ENCODE assay signal across 18 cellular contexts in the genomic region with DNA sequence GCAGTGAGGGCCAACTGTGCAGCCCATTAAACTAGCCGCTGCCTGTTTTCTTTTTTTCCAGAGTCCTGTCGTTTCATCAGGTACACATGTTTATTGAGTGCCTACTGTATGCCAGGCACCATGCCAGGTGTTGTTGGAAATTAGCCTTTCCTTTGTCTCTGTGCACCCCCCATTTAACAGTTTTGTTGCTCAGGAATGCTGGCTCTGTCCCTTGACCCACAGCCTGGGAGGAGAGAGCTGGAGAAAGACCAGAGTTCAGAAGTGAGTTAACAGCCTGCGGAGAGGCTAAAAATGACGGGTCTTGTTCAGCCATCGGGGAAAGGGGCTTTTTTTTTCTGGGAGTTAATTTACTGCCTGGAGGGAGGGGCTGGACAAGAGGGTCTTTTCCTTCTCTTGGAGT. TPM values are rescaled to one million over a fixed set of nuclear protein-coding genes. Genes with fewer than 3 reads are reported as not detected.
DNase-seq lines count a peak whose midpoint lies in the region; ATAC-seq and TF ChIP-seq lines count a peak whose summit lies in the region.
"Had no signal": no experiment of that assay in that cellular context is flagged by ENCODE, and none has a peak within 500 bp of the region (broad histone marks: within the 10 kb centered on the region; RNA-seq: fewer than 3 reads in every experiment).

No MANE protein-coding gene starts in this region.

- POLR2A ChIA-PET in Caco-2 (lab: Charles Lee), result interaction anchor here (1.1 kb wide), 1 partner anchor 31 kb away, joined by 6 read pairs; a partner anchor contains a TSS

- H3K4me3 ChIP-seq in Caco-2 (ENCODE audit: low read depth, low read length) (no peak overlapping the region), HUES64 (ENCODE audit: low read length) (peak overlapping the region; percentile 23; the same call in 1 of the 2 replicates), iPS-18a (ENCODE audit: low read length) (peak overlapping the region; percentile 25)
- H3K4me3 ChIP-seq: BLaER1 treated with 17β-estradiol and CSF1 and Interleukin-3, amounts not matched to agents 10 nM and 100 nM; HAP-1 had no signal

- H3K36me3 Mint-ChIP-seq in Caco-2 (ENCODE audit: insufficient read depth, unreplicated experiment) (peaks cover 6% of the 10 kb centered on the region), mesothelial cell of epicardium (no peaks in the 10 kb centered on the region), T-helper 17 cell (ENCODE audit: low read depth) (peaks cover 2% of the 10 kb centered on the region)

- no TSS peak for BruUV-seq in Caco-2 (replicated peaks; lab: Mats Ljungman, UMichigan)

- H3K27ac ChIP-seq in HUES64 (ENCODE audit: low read depth, low read length), result no peak overlapping the region
- H3K27ac ChIP-seq in iPS-18a (ENCODE audit: low read length), result no peak overlapping the region
- H3K27ac ChIP-seq: BLaER1 treated with 17β-estradiol and CSF1 and Interleukin-3, amounts not matched to agents 10 nM and 100 nM; KMS-11 had no signal

- 19% methylated on average over 5 of the region's 5 CpGs for WGBS in HUES64

- H3K36me3 ChIP-seq in Caco-2 (ENCODE audit: control insufficient read depth, insufficient read depth, low read length), result no peaks in the 10 kb centered on the region
- no peaks in the 10 kb centered on the region for H3K36me3 ChIP-seq in HUES64 (ENCODE audit: insufficient read depth, low read length)
- no peaks in the 10 kb centered on the region for H3K36me3 ChIP-seq in iPS-18a (ENCODE audit: control insufficient read depth, low read depth, low read length)
- H3K36me3 ChIP-seq: BLaER1 treated with 17β-estradiol and CSF1 and Interleukin-3, amounts not matched to agents 10 nM and 100 nM; HAP-1 had no signal

- H3K9ac ChIP-seq in HUES64 (ENCODE audit: low read depth, low read length) (no peak overlapping the region), iPS-18a (ENCODE audit: low read length) (no peak overlapping the region)
- H3K9ac ChIP-seq: BLaER1 treated with 17β-estradiol and CSF1 and Interleukin-3, amounts not matched to agents 10 nM and 100 nM; KMS-11 had no signal

- no peak for ATAC-seq in HG03460 (IDR thresholded peaks at IDR 0.05; ENCODE audit: unreplicated experiment)
- no peak for ATAC-seq in T-helper 17 cell
- no peak for ATAC-seq in HG03571 (IDR thresholded peaks at IDR 0.05; ENCODE audit: unreplicated experiment)
- ATAC-seq: Right ventricle myocardium inferior had no signal

- no peak for DNase-seq in Caco-2
- no peak for DNase-seq in mesothelial cell of epicardium (ENCODE audit: low spot score in 2 of 2, unreplicated experiment in 2 of 2)
- DNase-seq in T-helper 17 cell, result no peak
- no peak for DNase-seq in NCI-H2196 (lab: John Stamatoyannopoulos, UW; ENCODE audit: unreplicated experiment)
- DNase-seq: EL, NCI-H187, NCI-H446 treated with DMSO at 0.1 percent for 48 hours, NCI-H774 had no signal

- H3K27me3 ChIP-seq in Caco-2 (replicated peaks; ENCODE audit: control insufficient read depth, insufficient read depth, low read length) (no peaks in the 10 kb centered on the region), HUES64 (ENCODE audit: insufficient read depth, low read length) (peaks cover 100% of the 10 kb centered on the region), iPS-18a (ENCODE audit: control insufficient read depth, insufficient read depth, low read length) (peaks cover 97% of the 10 kb centered on the region)
- H3K27me3 ChIP-seq: BLaER1 treated with 17β-estradiol and CSF1 and Interleukin-3, amounts not matched to agents 10 nM and 100 nM had no signal

- no peaks in the 10 kb centered on the region for H3K27me3 Mint-ChIP-seq in Caco-2 (ENCODE audit: insufficient read depth, unreplicated experiment)
- peaks cover 62% of the 10 kb centered on the region for H3K27me3 Mint-ChIP-seq in mesothelial cell of epicardium (ENCODE audit: low read depth)
- H3K27me3 Mint-ChIP-seq in T-helper 17 cell, result peaks cover 86% of the 10 kb centered on the region

- TF ChIP-seq CTCF in Caco-2 (IDR thresholded peaks at IDR 0.05; ENCODE audit: insufficient read depth in 1 of 2, low read depth in 1 of 2, low read length in 1 of 2, severe bottlenecking in 1 of 2, unreplicated experiment in 1 of 2), result no peak
- TF ChIP-seq CTCF in mesothelial cell of epicardium (IDR thresholded peaks at IDR 0.05; ENCODE audit: unreplicated experiment), result no peak

- H3K4me3 Mint-ChIP-seq in Caco-2 (ENCODE audit: unreplicated experiment), result peak overlapping the region; percentile 72
- peak overlapping the region; percentile 73 for H3K4me3 Mint-ChIP-seq in mesothelial cell of epicardium
- H3K4me3 Mint-ChIP-seq in T-helper 17 cell, result no peak overlapping the region

- no peaks in the 10 kb centered on the region for H3K9me3 ChIP-seq in Caco-2
- no peaks in the 10 kb centered on the region for H3K9me3 ChIP-seq in HUES64 (ENCODE audit: insufficient read depth, low read depth, low read length)
- H3K9me3 ChIP-seq in iPS-18a (ENCODE audit: control insufficient read depth, low read depth, low read length), result no peaks in the 10 kb centered on the region
- H3K9me3 ChIP-seq in T-helper 17 cell (ENCODE audit: control insufficient read depth, low read length, poor library complexity, severe bottlenecking), result no peaks in the 10 kb centered on the region
- H3K9me3 ChIP-seq: HAP-1 had no signal

- peaks cover 45% of the 10 kb centered on the region for H3K4me1 ChIP-seq in Caco-2
- peaks cover 35% of the 10 kb centered on the region for H3K4me1 ChIP-seq in HUES64 (ENCODE audit: insufficient read depth, low read length)
- H3K4me1 ChIP-seq in iPS-18a (ENCODE audit: control insufficient read depth, low read depth, low read length), result peaks cover 24% of the 10 kb centered on the region
- H3K4me1 ChIP-seq: HAP-1 had no signal

- peak overlapping the region; percentile 84 for H3K27ac Mint-ChIP-seq in Caco-2 (ENCODE audit: unreplicated experiment)
- no peak overlapping the region for H3K27ac Mint-ChIP-seq in mesothelial cell of epicardium
- no peak overlapping the region for H3K27ac Mint-ChIP-seq in T-helper 17 cell

- H3K4me1 Mint-ChIP-seq in Caco-2 (ENCODE audit: low read depth, unreplicated experiment) (peaks cover 44% of the 10 kb centered on the region), mesothelial cell of epicardium (peaks cover 42% of the 10 kb centered on the region), T-helper 17 cell (peaks cover 4% of the 10 kb centered on the region)

- CTCF ChIA-PET in Caco-2 (lab: Charles Lee), result no interaction called here

- intact Hi-C loops in Caco-2 (cut with micrococcal nuclease; ENCODE audit: unreplicated experiment), result no loop called here

- H3K9me3 Mint-ChIP-seq in Caco-2 (ENCODE audit: unreplicated experiment), result no peaks in the 10 kb centered on the region
- no peaks in the 10 kb centered on the region for H3K9me3 Mint-ChIP-seq in mesothelial cell of epicardium

RNA-seq across cellular contexts. Expression of a gene that starts 1.3 kb away (rescaled TPM):
- total RNA-seq in Caco-2 (2022) (18.5 and 21.6 TPM in 2 replicates), mesothelial cell of epicardium (2.0 to 3.3 TPM (median 2.7 TPM) in 3 replicates), T-helper 17 cell (not detected)
- 0.55 TPM for polyA plus RNA-seq in HUES64 (2013, experiment 1 of 2)
- 1.3 TPM for polyA plus RNA-seq in HUES64 (2013, experiment 2 of 2)
- total RNA-seq: A172, MCF 10A had no signal

RNA-seq across cellular contexts. Expression of a gene that starts 31.2 kb away (rescaled TPM):
- total RNA-seq in Caco-2 (2022) (35.5 and 35.7 TPM in 2 replicates), mesothelial cell of epicardium (58.0 to 59.9 TPM (median 58.3 TPM) in 3 replicates), T-helper 17 cell (under 1 TPM; 0.12 to 0.50 TPM)
- polyA plus RNA-seq in HUES64 (2013, experiment 1 of 2), result 7.1 TPM
- 13.3 TPM for polyA plus RNA-seq in HUES64 (2013, experiment 2 of 2)

Comparison
In these comparisons a context has a peak if more than half of its experiments do, and no peak if none do; other contexts are left out.
1. RNA of a gene that starts 31.2 kb away (total RNA-seq): 58.0 to 59.9 TPM in mesothelial cell of epicardium and 35.5 to 35.7 TPM in Caco-2; 0.12 to 0.50 TPM in T-helper 17 cell; every median in the first group is over 10 times any median in the second.